In the genomic region with DNA sequence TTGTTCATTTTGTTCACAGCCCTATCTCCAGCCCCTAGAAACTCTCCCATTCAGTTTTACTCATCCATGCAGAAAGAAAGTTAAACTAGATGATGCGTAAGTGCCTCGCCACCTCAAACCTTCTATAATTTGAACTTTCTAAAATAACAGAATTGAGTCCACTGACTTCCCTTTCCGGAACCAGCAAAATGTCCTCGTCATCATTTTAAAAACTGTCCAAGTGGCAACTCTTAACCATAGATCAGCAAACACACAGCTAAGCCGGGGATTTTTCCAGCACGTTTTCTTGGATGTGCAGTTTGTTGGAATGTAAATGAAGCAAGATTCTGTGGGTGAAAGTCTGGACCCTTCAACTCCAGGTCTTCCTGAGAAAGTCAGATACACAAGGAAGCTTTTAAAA, we compare ENCODE assay signal across 24 cellular contexts.
"Had no signal": no experiment of that assay in that cellular context is flagged by ENCODE, and none has a peak within 500 bp of the region (broad histone marks: within the 10 kb centered on the region; RNA-seq: fewer than 3 reads in every experiment).

No MANE protein-coding gene starts in this region.

- H3K27me3 ChIP-seq: colonic mucosa, esophagus muscularis mucosa, foreskin keratinocyte, hepatocyte had no signal

- H3K9me3 ChIP-seq: colonic mucosa, esophagus muscularis mucosa, gastroesophageal sphincter, heart left ventricle, left lung, lower lobe of right lung, mucosa of descending colon had no signal

- H3K4me1 Mint-ChIP-seq: immature natural killer cell, mesothelial cell of epicardium, naive B cell had no signal

- H2AFZ ChIP-seq: hepatocyte had no signal

- H3K27me3 Mint-ChIP-seq: dendritic cell treated with granulocyte-macrophage colony-stimulating factor and Interleukin-4, amounts not matched to agents 40 ng/mL and 50 ng/mL, for 4 days had no signal

- DNase-seq: colonic mucosa; cortex of kidney; effector CD4-positive, alpha-beta T cell; effector memory CD4-positive, alpha-beta T cell; foreskin keratinocyte; heart left ventricle; hypothalamus; immature natural killer cell; kidney; kidney glomerular epithelial cell; left cardiac atrium; left lung; left ventricle myocardium superior; lower lobe of right lung; mesenchymal stem cell; mucosa of descending colon; naive B cell had no signal

- H3K4me1 ChIP-seq: colonic mucosa, esophagus muscularis mucosa, foreskin keratinocyte, heart left ventricle, left lung, lower lobe of right lung had no signal

- ATAC-seq: foreskin keratinocyte, gastroesophageal sphincter, heart left ventricle, left cardiac atrium, left lung, left ventricle myocardium superior, lower lobe of right lung, mucosa of descending colon had no signal

- H3K4me3 ChIP-seq: colonic mucosa, esophagus muscularis mucosa, gastroesophageal sphincter, heart left ventricle, hepatocyte, left lung, lower lobe of right lung, mucosa of descending colon had no signal

- FAIRE-seq: endothelial cell of umbilical vein, frontal cortex, kidney had no signal

- H3K79me2 ChIP-seq: hepatocyte had no signal

- H3K36me3 ChIP-seq: colonic mucosa, esophagus muscularis mucosa, gastroesophageal sphincter, heart left ventricle, left lung, lower lobe of right lung had no signal

- H3K9me3 Mint-ChIP-seq: dendritic cell treated with granulocyte-macrophage colony-stimulating factor and Interleukin-4, amounts not matched to agents 40 ng/mL and 50 ng/mL, for 4 days; mesothelial cell of epicardium had no signal

- H3K27ac ChIP-seq: colonic mucosa, esophagus muscularis mucosa, foreskin keratinocyte, gastroesophageal sphincter, heart left ventricle, hepatocyte, left lung, lower lobe of right lung had no signal

- H3K4me2 ChIP-seq: hepatocyte had no signal

- H3K27ac Mint-ChIP-seq: dendritic cell treated with granulocyte-macrophage colony-stimulating factor and Interleukin-4, amounts not matched to agents 40 ng/mL and 50 ng/mL, for 4 days; immature natural killer cell; mesothelial cell of epicardium; naive B cell had no signal

- H3K36me3 Mint-ChIP-seq: immature natural killer cell, mesothelial cell of epicardium, naive B cell had no signal

- H3K4me3 Mint-ChIP-seq: dendritic cell treated with granulocyte-macrophage colony-stimulating factor and Interleukin-4, amounts not matched to agents 40 ng/mL and 50 ng/mL, for 4 days; immature natural killer cell; mesothelial cell of epicardium; naive B cell had no signal
